Comparison of ENCODE assay signal across 1 cellular context in the genomic region with DNA sequence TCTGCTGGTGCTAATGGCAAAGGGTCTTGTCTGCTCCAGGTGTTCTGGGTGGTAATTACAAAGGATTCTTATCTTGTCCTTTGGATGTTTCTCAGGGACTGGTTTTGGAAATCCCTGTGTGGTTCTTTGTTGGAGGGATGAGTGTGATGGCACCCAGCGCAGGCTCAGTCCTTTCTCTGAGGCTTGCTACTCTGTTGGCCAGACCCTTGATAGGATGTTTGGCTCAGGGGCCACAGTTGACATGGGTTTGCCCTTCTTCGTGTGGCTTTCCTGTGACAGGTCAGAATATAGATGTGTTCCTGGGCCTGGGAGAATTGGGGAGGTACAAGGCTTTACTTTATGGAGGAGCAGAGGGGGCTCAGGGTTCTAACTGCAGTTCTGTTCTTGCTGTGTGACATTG.
TF ChIP-seq lines count a peak whose summit lies in the region.

No MANE protein-coding gene starts in this region.

TF ChIP-seq in HepG2, 621 proteins besides CTCF, POLR2A, EP300 and RAD21:
- TF ChIP-seq PAWR (CRISPR knock-in tag; IDR thresholded peaks at IDR 0.05; ENCODE audit: borderline replicate concordance) = no peak
- TF ChIP-seq, protein P1, sequence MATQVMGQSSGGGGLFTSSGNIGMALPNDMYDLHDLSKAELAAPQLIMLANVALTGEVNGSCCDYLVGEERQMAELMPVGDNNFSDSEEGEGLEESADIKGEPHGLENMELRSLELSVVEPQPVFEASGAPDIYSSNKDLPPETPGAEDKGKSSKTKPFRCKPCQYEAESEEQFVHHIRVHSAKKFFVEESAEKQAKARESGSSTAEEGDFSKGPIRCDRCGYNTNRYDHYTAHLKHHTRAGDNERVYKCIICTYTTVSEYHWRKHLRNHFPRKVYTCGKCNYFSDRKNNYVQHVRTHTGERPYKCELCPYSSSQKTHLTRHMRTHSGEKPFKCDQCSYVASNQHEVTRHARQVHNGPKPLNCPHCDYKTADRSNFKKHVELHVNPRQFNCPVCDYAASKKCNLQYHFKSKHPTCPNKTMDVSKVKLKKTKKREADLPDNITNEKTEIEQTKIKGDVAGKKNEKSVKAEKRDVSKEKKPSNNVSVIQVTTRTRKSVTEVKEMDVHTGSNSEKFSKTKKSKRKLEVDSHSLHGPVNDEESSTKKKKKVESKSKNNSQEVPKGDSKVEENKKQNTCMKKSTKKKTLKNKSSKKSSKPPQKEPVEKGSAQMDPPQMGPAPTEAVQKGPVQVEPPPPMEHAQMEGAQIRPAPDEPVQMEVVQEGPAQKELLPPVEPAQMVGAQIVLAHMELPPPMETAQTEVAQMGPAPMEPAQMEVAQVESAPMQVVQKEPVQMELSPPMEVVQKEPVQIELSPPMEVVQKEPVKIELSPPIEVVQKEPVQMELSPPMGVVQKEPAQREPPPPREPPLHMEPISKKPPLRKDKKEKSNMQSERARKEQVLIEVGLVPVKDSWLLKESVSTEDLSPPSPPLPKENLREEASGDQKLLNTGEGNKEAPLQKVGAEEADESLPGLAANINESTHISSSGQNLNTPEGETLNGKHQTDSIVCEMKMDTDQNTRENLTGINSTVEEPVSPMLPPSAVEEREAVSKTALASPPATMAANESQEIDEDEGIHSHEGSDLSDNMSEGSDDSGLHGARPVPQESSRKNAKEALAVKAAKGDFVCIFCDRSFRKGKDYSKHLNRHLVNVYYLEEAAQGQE (IDR thresholded peaks at IDR 0.05; ENCODE audit: borderline replicate concordance in 1 of 2, low read depth in 1 of 2, low read length in 2 of 2) = no peak
- TF ChIP-seq, protein P2, sequence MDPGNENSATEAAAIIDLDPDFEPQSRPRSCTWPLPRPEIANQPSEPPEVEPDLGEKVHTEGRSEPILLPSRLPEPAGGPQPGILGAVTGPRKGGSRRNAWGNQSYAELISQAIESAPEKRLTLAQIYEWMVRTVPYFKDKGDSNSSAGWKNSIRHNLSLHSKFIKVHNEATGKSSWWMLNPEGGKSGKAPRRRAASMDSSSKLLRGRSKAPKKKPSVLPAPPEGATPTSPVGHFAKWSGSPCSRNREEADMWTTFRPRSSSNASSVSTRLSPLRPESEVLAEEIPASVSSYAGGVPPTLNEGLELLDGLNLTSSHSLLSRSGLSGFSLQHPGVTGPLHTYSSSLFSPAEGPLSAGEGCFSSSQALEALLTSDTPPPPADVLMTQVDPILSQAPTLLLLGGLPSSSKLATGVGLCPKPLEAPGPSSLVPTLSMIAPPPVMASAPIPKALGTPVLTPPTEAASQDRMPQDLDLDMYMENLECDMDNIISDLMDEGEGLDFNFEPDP (CRISPR knock-in tag; conservative IDR thresholded peaks at IDR 0.05) = 0 out of 2 replicates have a peak, but pooled peaks have one; percentile 86
